ENCODE assay signal across 1 cellular context in the genomic region with DNA sequence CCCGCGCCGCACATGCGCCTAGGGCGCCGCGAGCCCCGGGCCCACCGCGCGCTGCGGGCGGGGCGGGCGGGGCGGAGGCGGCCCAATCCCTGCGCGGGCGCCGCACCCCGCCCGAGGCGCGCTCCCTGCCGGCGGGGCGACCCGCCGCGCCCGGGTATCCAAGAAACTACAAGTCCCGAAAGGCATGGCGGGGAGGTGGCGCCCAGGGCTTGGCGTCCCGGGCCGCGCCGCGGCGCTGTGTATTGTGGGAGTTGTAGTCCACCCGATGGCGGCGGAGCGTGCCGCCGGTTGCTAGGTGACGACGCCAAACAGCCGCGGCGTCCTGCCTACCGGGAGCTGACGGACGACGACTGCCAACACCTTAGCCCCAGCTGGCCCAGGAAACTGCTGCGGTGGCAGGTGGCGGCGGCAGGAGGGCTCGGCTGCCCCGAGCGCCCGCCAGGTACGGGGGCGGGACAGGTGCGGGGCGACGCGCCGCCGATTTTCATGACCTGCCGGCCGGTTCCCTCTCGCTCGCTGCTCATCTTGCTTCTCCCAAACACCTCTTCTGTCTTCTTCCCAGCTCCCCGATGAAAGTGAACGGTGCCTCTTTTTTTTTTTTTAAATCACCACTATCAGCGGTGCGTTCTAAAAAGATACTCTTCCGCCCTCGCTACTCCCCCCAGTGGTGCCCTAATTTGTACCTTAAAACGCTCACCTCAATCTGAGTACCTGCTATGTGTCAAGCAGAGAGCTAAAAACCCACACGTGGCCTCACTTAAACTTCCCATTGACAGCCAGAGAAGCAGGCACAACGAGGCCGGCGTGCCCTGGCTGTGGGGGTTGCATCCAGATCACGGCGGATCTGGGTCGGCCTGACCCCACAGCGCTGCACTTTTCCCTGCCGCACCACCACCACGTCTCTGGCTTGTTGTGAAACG.
TF ChIP-seq lines count a peak whose summit lies in the region.

A gene (plus strand): TSS at position 304 of the 920 bp plus-strand sequence.

TF ChIP-seq in H1, 55 proteins besides CTCF, POLR2A, EP300 and RAD21 (continued from another document):
- TF ChIP-seq SRF (IDR thresholded peaks at IDR 0.05; ENCODE audit: low read depth, low read length): peak; percentile 70; the same call in 1 of the 2 replicates
- TF ChIP-seq EGR1 (IDR thresholded peaks at IDR 0.05; ENCODE audit: borderline replicate concordance, low read depth, low read length): no peak
- peak; percentile 98 for TF ChIP-seq SIX5 (IDR thresholded peaks at IDR 0.05; ENCODE audit: low read depth, low read length)
- TF ChIP-seq KDM4A (IDR thresholded peaks at IDR 0.05; ENCODE audit: low read depth, low read length, severe bottlenecking): peak; percentile 20
- peak; percentile 82 for TF ChIP-seq YY1 (IDR thresholded peaks at IDR 0.05; ENCODE audit: low read depth, low read length)
- peak; percentile 96 to 97 for TF ChIP-seq SIN3A (conservative IDR thresholded peaks at IDR 0.05 in 1 of 2, IDR thresholded peaks at IDR 0.05 in 1 of 2; ENCODE audit: low read depth in 1 of 2, low read length in 2 of 2)
- TF ChIP-seq CBX5 (IDR thresholded peaks at IDR 0.05; ENCODE audit: low read depth, low read length): no peak
- no peak for TF ChIP-seq RNF2 (IDR thresholded peaks at IDR 0.05; ENCODE audit: borderline replicate concordance, low read depth, low read length, missing control alignments, poor library complexity, severe bottlenecking)
- TF ChIP-seq GABPA (IDR thresholded peaks at IDR 0.05; ENCODE audit: borderline replicate concordance, insufficient read depth, low read length): no peak
- no peak for TF ChIP-seq SP1 (IDR thresholded peaks at IDR 0.05; ENCODE audit: low read depth, low read length)
- no peak for TF ChIP-seq FOSL1 (IDR thresholded peaks at IDR 0.05; ENCODE audit: insufficient read depth, low read depth, low read length)
- TF ChIP-seq ASH2L (IDR thresholded peaks at IDR 0.05; ENCODE audit: low read length): no peak
- no peak for TF ChIP-seq ZNF274 (IDR thresholded peaks at IDR 0.05; ENCODE audit: borderline replicate concordance, extremely low read depth, low read length)
- peak; percentile 45 for TF ChIP-seq SAP30 (IDR thresholded peaks at IDR 0.05; ENCODE audit: insufficient read depth, insufficient replicate concordance, low read length)
- TF ChIP-seq CTBP2 (IDR thresholded peaks at IDR 0.05; ENCODE audit: borderline replicate concordance, insufficient read depth, insufficient read length, low read length): no peak
- no peak for TF ChIP-seq SUZ12 (IDR thresholded peaks at IDR 0.05; ENCODE audit: low read length)
- no peak for TF ChIP-seq CBX8 (IDR thresholded peaks at IDR 0.05; ENCODE audit: borderline replicate concordance, low read depth, low read length)
- peak; percentile 51; the same call in 1 of the 2 replicates for TF ChIP-seq CHD2 (IDR thresholded peaks at IDR 0.05; ENCODE audit: low read length)
- TF ChIP-seq JUN (IDR thresholded peaks at IDR 0.05; ENCODE audit: low read depth, low read length): no peak
- TF ChIP-seq RBBP5 (IDR thresholded peaks at IDR 0.05; ENCODE audit: borderline replicate concordance, low read depth, low read length): no peak; the same call in 1 of the 2 replicates
- no peak for TF ChIP-seq NANOG (IDR thresholded peaks at IDR 0.05; ENCODE audit: insufficient read depth, low read depth, low read length, poor library complexity, severe bottlenecking)
- TF ChIP-seq RFX5 (IDR thresholded peaks at IDR 0.05; ENCODE audit: borderline replicate concordance, low read depth, low read length): no peak
- TF ChIP-seq BCL11A (IDR thresholded peaks at IDR 0.05; ENCODE audit: low read depth in 2 of 2, low read length in 2 of 2): no peak
- TF ChIP-seq, protein P1, sequence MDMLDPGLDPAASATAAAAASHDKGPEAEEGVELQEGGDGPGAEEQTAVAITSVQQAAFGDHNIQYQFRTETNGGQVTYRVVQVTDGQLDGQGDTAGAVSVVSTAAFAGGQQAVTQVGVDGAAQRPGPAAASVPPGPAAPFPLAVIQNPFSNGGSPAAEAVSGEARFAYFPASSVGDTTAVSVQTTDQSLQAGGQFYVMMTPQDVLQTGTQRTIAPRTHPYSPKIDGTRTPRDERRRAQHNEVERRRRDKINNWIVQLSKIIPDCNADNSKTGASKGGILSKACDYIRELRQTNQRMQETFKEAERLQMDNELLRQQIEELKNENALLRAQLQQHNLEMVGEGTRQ (IDR thresholded peaks at IDR 0.05; ENCODE audit: low read length): peak; percentile 34; the same call in 1 of the 2 replicates
- no peak for TF ChIP-seq CHD1 (IDR thresholded peaks at IDR 0.05; ENCODE audit: low read depth, low read length)
- no peak for TF ChIP-seq TCF12 (IDR thresholded peaks at IDR 0.05; ENCODE audit: low read depth, low read length)
- TF ChIP-seq, protein P2, sequence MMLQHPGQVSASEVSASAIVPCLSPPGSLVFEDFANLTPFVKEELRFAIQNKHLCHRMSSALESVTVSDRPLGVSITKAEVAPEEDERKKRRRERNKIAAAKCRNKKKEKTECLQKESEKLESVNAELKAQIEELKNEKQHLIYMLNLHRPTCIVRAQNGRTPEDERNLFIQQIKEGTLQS (IDR thresholded peaks at IDR 0.05; ENCODE audit: insufficient read depth, low read depth, low read length): peak; percentile 92
- TF ChIP-seq, protein P3, sequence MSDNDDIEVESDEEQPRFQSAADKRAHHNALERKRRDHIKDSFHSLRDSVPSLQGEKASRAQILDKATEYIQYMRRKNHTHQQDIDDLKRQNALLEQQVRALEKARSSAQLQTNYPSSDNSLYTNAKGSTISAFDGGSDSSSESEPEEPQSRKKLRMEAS (IDR thresholded peaks at IDR 0.05): peak; percentile 72
- no peak for TF ChIP-seq TAF7 (optimal IDR thresholded peaks at IDR 0.05; ENCODE audit: borderline replicate concordance, low read depth, low read length)
- 0 out of 2 replicates have a peak, but pooled peaks have one; percentile 21 for TF ChIP-seq TEAD4 (IDR thresholded peaks at IDR 0.05; ENCODE audit: low read depth, low read length)
- no peak for TF ChIP-seq POLR2AphosphoS5 (IDR thresholded peaks at IDR 0.05; ENCODE audit: low read depth, low read length)
- 0 out of 2 replicates have a peak, but pooled peaks have one; percentile 15 for TF ChIP-seq TBP (IDR thresholded peaks at IDR 0.05; ENCODE audit: low read depth, low read length)
- no peak for TF ChIP-seq KDM1A (IDR thresholded peaks at IDR 0.05; ENCODE audit: borderline replicate concordance, low read length)
- TF ChIP-seq, protein P4, sequence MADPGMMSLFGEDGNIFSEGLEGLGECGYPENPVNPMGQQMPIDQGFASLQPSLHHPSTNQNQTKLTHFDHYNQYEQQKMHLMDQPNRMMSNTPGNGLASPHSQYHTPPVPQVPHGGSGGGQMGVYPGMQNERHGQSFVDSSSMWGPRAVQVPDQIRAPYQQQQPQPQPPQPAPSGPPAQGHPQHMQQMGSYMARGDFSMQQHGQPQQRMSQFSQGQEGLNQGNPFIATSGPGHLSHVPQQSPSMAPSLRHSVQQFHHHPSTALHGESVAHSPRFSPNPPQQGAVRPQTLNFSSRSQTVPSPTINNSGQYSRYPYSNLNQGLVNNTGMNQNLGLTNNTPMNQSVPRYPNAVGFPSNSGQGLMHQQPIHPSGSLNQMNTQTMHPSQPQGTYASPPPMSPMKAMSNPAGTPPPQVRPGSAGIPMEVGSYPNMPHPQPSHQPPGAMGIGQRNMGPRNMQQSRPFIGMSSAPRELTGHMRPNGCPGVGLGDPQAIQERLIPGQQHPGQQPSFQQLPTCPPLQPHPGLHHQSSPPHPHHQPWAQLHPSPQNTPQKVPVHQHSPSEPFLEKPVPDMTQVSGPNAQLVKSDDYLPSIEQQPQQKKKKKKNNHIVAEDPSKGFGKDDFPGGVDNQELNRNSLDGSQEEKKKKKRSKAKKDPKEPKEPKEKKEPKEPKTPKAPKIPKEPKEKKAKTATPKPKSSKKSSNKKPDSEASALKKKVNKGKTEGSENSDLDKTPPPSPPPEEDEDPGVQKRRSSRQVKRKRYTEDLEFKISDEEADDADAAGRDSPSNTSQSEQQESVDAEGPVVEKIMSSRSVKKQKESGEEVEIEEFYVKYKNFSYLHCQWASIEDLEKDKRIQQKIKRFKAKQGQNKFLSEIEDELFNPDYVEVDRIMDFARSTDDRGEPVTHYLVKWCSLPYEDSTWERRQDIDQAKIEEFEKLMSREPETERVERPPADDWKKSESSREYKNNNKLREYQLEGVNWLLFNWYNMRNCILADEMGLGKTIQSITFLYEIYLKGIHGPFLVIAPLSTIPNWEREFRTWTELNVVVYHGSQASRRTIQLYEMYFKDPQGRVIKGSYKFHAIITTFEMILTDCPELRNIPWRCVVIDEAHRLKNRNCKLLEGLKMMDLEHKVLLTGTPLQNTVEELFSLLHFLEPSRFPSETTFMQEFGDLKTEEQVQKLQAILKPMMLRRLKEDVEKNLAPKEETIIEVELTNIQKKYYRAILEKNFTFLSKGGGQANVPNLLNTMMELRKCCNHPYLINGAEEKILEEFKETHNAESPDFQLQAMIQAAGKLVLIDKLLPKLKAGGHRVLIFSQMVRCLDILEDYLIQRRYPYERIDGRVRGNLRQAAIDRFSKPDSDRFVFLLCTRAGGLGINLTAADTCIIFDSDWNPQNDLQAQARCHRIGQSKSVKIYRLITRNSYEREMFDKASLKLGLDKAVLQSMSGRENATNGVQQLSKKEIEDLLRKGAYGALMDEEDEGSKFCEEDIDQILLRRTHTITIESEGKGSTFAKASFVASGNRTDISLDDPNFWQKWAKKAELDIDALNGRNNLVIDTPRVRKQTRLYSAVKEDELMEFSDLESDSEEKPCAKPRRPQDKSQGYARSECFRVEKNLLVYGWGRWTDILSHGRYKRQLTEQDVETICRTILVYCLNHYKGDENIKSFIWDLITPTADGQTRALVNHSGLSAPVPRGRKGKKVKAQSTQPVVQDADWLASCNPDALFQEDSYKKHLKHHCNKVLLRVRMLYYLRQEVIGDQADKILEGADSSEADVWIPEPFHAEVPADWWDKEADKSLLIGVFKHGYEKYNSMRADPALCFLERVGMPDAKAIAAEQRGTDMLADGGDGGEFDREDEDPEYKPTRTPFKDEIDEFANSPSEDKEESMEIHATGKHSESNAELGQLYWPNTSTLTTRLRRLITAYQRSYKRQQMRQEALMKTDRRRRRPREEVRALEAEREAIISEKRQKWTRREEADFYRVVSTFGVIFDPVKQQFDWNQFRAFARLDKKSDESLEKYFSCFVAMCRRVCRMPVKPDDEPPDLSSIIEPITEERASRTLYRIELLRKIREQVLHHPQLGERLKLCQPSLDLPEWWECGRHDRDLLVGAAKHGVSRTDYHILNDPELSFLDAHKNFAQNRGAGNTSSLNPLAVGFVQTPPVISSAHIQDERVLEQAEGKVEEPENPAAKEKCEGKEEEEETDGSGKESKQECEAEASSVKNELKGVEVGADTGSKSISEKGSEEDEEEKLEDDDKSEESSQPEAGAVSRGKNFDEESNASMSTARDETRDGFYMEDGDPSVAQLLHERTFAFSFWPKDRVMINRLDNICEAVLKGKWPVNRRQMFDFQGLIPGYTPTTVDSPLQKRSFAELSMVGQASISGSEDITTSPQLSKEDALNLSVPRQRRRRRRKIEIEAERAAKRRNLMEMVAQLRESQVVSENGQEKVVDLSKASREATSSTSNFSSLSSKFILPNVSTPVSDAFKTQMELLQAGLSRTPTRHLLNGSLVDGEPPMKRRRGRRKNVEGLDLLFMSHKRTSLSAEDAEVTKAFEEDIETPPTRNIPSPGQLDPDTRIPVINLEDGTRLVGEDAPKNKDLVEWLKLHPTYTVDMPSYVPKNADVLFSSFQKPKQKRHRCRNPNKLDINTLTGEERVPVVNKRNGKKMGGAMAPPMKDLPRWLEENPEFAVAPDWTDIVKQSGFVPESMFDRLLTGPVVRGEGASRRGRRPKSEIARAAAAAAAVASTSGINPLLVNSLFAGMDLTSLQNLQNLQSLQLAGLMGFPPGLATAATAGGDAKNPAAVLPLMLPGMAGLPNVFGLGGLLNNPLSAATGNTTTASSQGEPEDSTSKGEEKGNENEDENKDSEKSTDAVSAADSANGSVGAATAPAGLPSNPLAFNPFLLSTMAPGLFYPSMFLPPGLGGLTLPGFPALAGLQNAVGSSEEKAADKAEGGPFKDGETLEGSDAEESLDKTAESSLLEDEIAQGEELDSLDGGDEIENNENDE (IDR thresholded peaks at IDR 0.05; ENCODE audit: insufficient replicate concordance, low read length): no peak
- no peak for TF ChIP-seq BACH1 (IDR thresholded peaks at IDR 0.05; ENCODE audit: low read length)
- no peak for TF ChIP-seq KDM5A (IDR thresholded peaks at IDR 0.05; ENCODE audit: low read length)
- no peak for TF ChIP-seq SIRT6 (IDR thresholded peaks at IDR 0.05; ENCODE audit: low read length)
- peak; percentile 96 for TF ChIP-seq CREB1 (IDR thresholded peaks at IDR 0.05)
- TF ChIP-seq NRF1 (IDR thresholded peaks at IDR 0.05; ENCODE audit: low read depth, low read length): no peak
- no peak for TF ChIP-seq JUND (IDR thresholded peaks at IDR 0.05; ENCODE audit: low read length)
- TF ChIP-seq, protein P5, sequence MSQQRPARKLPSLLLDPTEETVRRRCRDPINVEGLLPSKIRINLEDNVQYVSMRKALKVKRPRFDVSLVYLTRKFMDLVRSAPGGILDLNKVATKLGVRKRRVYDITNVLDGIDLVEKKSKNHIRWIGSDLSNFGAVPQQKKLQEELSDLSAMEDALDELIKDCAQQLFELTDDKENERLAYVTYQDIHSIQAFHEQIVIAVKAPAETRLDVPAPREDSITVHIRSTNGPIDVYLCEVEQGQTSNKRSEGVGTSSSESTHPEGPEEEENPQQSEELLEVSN (IDR thresholded peaks at IDR 0.05): peak; percentile 72
- TF ChIP-seq, protein P6, sequence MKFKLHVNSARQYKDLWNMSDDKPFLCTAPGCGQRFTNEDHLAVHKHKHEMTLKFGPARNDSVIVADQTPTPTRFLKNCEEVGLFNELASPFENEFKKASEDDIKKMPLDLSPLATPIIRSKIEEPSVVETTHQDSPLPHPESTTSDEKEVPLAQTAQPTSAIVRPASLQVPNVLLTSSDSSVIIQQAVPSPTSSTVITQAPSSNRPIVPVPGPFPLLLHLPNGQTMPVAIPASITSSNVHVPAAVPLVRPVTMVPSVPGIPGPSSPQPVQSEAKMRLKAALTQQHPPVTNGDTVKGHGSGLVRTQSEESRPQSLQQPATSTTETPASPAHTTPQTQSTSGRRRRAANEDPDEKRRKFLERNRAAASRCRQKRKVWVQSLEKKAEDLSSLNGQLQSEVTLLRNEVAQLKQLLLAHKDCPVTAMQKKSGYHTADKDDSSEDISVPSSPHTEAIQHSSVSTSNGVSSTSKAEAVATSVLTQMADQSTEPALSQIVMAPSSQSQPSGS (IDR thresholded peaks at IDR 0.05; ENCODE audit: low read length): no peak
- TF ChIP-seq HDAC2 (IDR thresholded peaks at IDR 0.05; ENCODE audit: borderline replicate concordance in 1 of 2, low read depth in 2 of 2, low read length in 2 of 2): no peak
- TF ChIP-seq SP4 (IDR thresholded peaks at IDR 0.05; ENCODE audit: low read length): no peak
